In genomic region chr2:128004509-128004908, GRCh38 we compare ENCODE assay signal across 19 cellular contexts.
"Had no signal": no experiment of that assay in that cellular context is flagged by ENCODE, and none has a peak within 500 bp of the region (broad histone marks: within the 10 kb centered on the region; RNA-seq: fewer than 3 reads in every experiment).

No MANE protein-coding gene starts in this region.

- H3K9me3 ChIP-seq: MG63, SJSA1 had no signal

- H3K27ac Mint-ChIP-seq: IgD-negative memory B cell had no signal

- DNase-seq: KBM-7, MG63, NCI-H1092, NCI-H1105 treated with DMSO at 0.1 percent for 48 hours, NCI-H1417 treated with DMSO at 0.1 percent for 48 hours, NCI-H146, NCI-H1694 treated with DMSO at 0.1 percent for 48 hours, NCI-H1930, NCI-H2081, NCI-H2107, NCI-H2227 treated with DMSO at 0.1 percent for 48 hours, NCI-H524 treated with DMSO at 0.1 percent for 48 hours, NCI-H69, NCI-H774, Right ventricle myocardium superior, RPMI8226, SIG-M5 had no signal

- H3K4me3 Mint-ChIP-seq: IgD-negative memory B cell had no signal

- H3K9me3 Mint-ChIP-seq: IgD-negative memory B cell had no signal

- H3K27me3 Mint-ChIP-seq: IgD-negative memory B cell had no signal
